9 cellular contexts compared by ENCODE assay signal in the genomic region with DNA sequence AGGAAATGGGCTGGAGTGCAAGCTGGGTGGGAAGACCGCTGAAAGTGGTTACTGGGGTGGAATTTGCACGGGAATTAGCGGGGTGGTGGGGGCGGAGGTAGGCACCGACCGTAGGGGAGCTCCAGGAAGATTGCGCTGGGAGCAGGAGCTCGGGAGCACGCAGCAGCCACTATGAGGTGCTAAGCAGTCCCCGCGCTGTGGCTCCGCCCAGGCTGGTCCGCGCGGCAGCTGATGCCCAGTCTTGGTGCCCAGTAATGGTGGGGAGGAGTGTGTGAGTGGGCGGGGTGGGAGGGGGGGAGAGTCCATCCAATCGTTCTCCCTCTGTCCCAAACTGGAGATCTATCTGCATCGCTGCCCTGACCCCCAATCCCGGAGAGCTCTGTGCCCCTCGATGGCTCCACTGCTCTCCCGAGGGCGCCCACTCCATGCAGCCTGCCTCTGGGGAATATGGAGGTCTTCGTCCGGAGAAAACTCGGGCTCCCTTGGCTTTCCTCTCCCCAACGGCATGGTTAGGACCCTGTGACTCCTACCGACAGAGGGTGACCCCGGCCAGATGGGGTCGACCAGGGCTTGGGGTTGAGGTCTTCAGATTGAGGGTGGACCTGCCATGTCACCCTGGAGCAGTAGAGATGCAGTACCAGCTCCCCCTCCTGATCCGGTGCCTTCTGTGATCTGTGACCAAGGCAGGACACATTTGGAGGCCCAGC. TPM values are rescaled to one million over a fixed set of nuclear protein-coding genes. Genes with fewer than 3 reads are reported as not detected.
DNase-seq lines count a peak whose midpoint lies in the region; ATAC-seq and TF ChIP-seq lines count a peak whose summit lies in the region.
"Had no signal": no experiment of that assay in that cellular context is flagged by ENCODE, and none has a peak within 500 bp of the region (broad histone marks: within the 10 kb centered on the region; RNA-seq: fewer than 3 reads in every experiment).

No MANE protein-coding gene starts in this region.

- TF ChIP-seq CTCF in lung (IDR thresholded peaks at IDR 0.05; ENCODE audit: control extremely low read depth, extremely low read depth), result no peak

- H3K27ac ChIP-seq in lung (ENCODE audit: low read depth in 1 of 2, low read length in 1 of 2) (peak overlapping the region in 1 of 2 donors; percentile 71), temporal lobe (ENCODE audit: low read depth, low read length) (peak overlapping the region; percentile 59), SJCRH30 (no peak overlapping the region)

- H3K27me3 ChIP-seq in lung (ENCODE audit: control insufficient read depth, insufficient read depth), result no peaks in the 10 kb centered on the region
- H3K27me3 ChIP-seq in SJCRH30, result no peaks in the 10 kb centered on the region

- peak overlapping the region; percentile 91 for H3K27ac Mint-ChIP-seq in T-helper 1 cell treated with Interleukin-12 subunit alpha and Interleukin-12 subunit beta and Interleukin-4 antibody, amounts not matched to agents 30 μg/mL and 1 μg/mL, for 36 hours

- H3K36me3 ChIP-seq in lung (ENCODE audit: control insufficient read depth in 2 of 2, insufficient read depth in 2 of 2, low read length in 2 of 2) (peaks cover 8 to 9% of the 10 kb centered on the region in 2 donors), SJCRH30 (peaks cover 2% of the 10 kb centered on the region; the same call in 1 of the 2 replicates)

- H3K27me3 Mint-ChIP-seq in T-helper 1 cell treated with Interleukin-12 subunit alpha and Interleukin-12 subunit beta and Interleukin-4 antibody, amounts not matched to agents 30 μg/mL and 1 μg/mL, for 36 hours (ENCODE audit: low read depth), result no peaks in the 10 kb centered on the region

- no peaks in the 10 kb centered on the region for H3K9me3 Mint-ChIP-seq in T-helper 1 cell treated with Interleukin-12 subunit alpha and Interleukin-12 subunit beta and Interleukin-4 antibody, amounts not matched to agents 30 μg/mL and 1 μg/mL, for 36 hours

- H3K9me3 ChIP-seq in lung (ENCODE audit: control insufficient read depth in 2 of 2, insufficient read depth in 1 of 2, low read length in 1 of 2) (no peaks in the 10 kb centered on the region), SJCRH30 (replicated peaks) (no peaks in the 10 kb centered on the region)

- DNase-seq in T-helper 1 cell, result no peak
- peak; percentile 81 for DNase-seq in cerebellum (ENCODE audit: low spot score)
- DNase-seq in lung (ENCODE audit: low spot score), result no peak
- DNase-seq in NCI-H1694 treated with DMSO at 0.1 percent for 48 hours (lab: John Stamatoyannopoulos, UW), result no peak
- DNase-seq in SJCRH30, result no peak
- no peak for DNase-seq in NK-92 treated with Interleukin-12 subunit alpha and Interleukin-12 subunit beta, amount 100 ng/mL, for 24 hours (lab: John Stamatoyannopoulos, UW)

- H3K36me3 Mint-ChIP-seq in T-helper 1 cell treated with Interleukin-12 subunit alpha and Interleukin-12 subunit beta and Interleukin-4 antibody, amounts not matched to agents 30 μg/mL and 1 μg/mL, for 36 hours (ENCODE audit: low read depth), result peaks cover 17% of the 10 kb centered on the region

- peaks cover 0 to 12% of the 10 kb centered on the region in 2 donors for H3K4me1 ChIP-seq in lung (ENCODE audit: control insufficient read depth in 2 of 2, insufficient read depth in 2 of 2, low read length in 2 of 2)
- H3K4me1 ChIP-seq in SJCRH30, result no peaks in the 10 kb centered on the region

- no peak overlapping the region for H3K4me3 Mint-ChIP-seq in T-helper 1 cell treated with Interleukin-12 subunit alpha and Interleukin-12 subunit beta and Interleukin-4 antibody, amounts not matched to agents 30 μg/mL and 1 μg/mL, for 36 hours

- peak; percentile 50 for ATAC-seq in lung (ENCODE audit: insufficient read depth, low FRiP score)

- H3K4me3 ChIP-seq in lung, result no peak overlapping the region
- H3K4me3 ChIP-seq in SJCRH30, result no peak overlapping the region

- WGBS in lung, 2 donors, result 35 to 40% methylated on average over 26 to 30 of the region's 30 CpGs

- peaks cover 35% of the 10 kb centered on the region for H3K4me1 Mint-ChIP-seq in T-helper 1 cell treated with Interleukin-12 subunit alpha and Interleukin-12 subunit beta and Interleukin-4 antibody, amounts not matched to agents 30 μg/mL and 1 μg/mL, for 36 hours (ENCODE audit: low read depth)

RNA-seq across cellular contexts. Expression of a gene that starts 5.3 kb away (rescaled TPM):
- total RNA-seq in cerebellum (not detected), lung (not detected), temporal lobe (not detected)
- under 1 TPM; 0.03 to 0.28 TPM for polyA plus RNA-seq in lung
- total RNA-seq in SJCRH30 (2014; rRNA removed; shearing (Covaris generic)), result not detected in 2 replicates
- polyA plus RNA-seq: AG04450 had no signal

RNA-seq across cellular contexts. Expression of a gene that starts 9.8 kb away (rescaled TPM):
- total RNA-seq in cerebellum, result 26.8 TPM
- total RNA-seq in lung, result 10 to 100 TPM; 21.3 to 45.5 TPM
- 10 to 100 TPM; 24.9 to 57.5 TPM for polyA plus RNA-seq in lung
- total RNA-seq in temporal lobe, result 18.7 TPM
- 24.2 and 27.8 TPM in 2 replicates for total RNA-seq in SJCRH30 (2014; rRNA removed; shearing (Covaris generic))

RNA-seq across cellular contexts. Expression of a gene that starts 24.6 kb away (rescaled TPM):
- total RNA-seq in cerebellum, result 1.6 TPM
- 100 to 1,000 TPM; 250 to 313 TPM for total RNA-seq in lung
- polyA plus RNA-seq in lung, result 100 to 1,000 TPM; 239 to 258 TPM
- total RNA-seq in temporal lobe, result 0.98 TPM
- 47.4 and 48.7 TPM in 2 replicates for total RNA-seq in SJCRH30 (2014; rRNA removed; shearing (Covaris generic))

RNA-seq across cellular contexts. Expression of a gene that starts 35.3 kb away (rescaled TPM):
- total RNA-seq in cerebellum (11.4 TPM), lung (10 to 100 TPM; 11.7 to 61.1 TPM), temporal lobe (7.4 TPM)
- 10 to 100 TPM; 54.6 to 75.4 TPM for polyA plus RNA-seq in lung
- 5.2 and 8.1 TPM in 2 replicates for total RNA-seq in SJCRH30 (2014; rRNA removed; shearing (Covaris generic))

RNA-seq across cellular contexts. Expression of a gene that starts 43.1 kb away (rescaled TPM):
- total RNA-seq in cerebellum (24.0 TPM), lung (100 to 1,000 TPM in 1 of 2 donors, 10 to 100 TPM in 1; 33.6 to 107 TPM), temporal lobe (8.6 TPM)
- 10 to 100 TPM; 71.6 to 73.0 TPM for polyA plus RNA-seq in lung
- 106 and 110 TPM in 2 replicates for total RNA-seq in SJCRH30 (2014; rRNA removed; shearing (Covaris generic))

Comparison
In these comparisons a context has a peak if more than half of its experiments do, and no peak if none do; other contexts are left out.
1. RNA of a gene that starts 24.6 kb away (total RNA-seq): 250 to 313 TPM in lung and 47.4 to 48.7 TPM in SJCRH30; 1.6 TPM in cerebellum (single experiment) and 0.98 TPM in temporal lobe (single experiment); every median in the first group is over 10 times any median in the second.